In genomic region chr1:16613185-16614147, GRCh38 we compare ENCODE assay signal across 1 cellular context.
TF ChIP-seq lines count a peak whose summit lies in the region.

NBPF1 (minus strand) TSS chr1:16613564.

TF ChIP-seq in HepG2, 621 proteins besides CTCF, POLR2A, EP300 and RAD21 (continued from another document and continues in another):
- peak; percentile 99 for TF ChIP-seq BCL3 (CRISPR knock-in tag; IDR thresholded peaks at IDR 0.05)
- TF ChIP-seq ZNF775 (CRISPR knock-in tag; IDR thresholded peaks at IDR 0.05; ENCODE audit: borderline replicate concordance): peak; percentile 95
- peak; percentile 97 for TF ChIP-seq PRDM10 (CRISPR knock-in tag; IDR thresholded peaks at IDR 0.05; ENCODE audit: low read depth)
- TF ChIP-seq FUBP1 (CRISPR knock-in tag; IDR thresholded peaks at IDR 0.05; ENCODE audit: borderline replicate concordance): no peak
- TF ChIP-seq NFKBIZ (CRISPR knock-in tag; IDR thresholded peaks at IDR 0.05): peak; percentile 89
- peak; percentile 14; the same call in 1 of the 2 replicates for TF ChIP-seq ZNF260 (CRISPR knock-in tag; IDR thresholded peaks at IDR 0.05; ENCODE audit: borderline replicate concordance, low read depth)
- no peak for TF ChIP-seq KAT2B (IDR thresholded peaks at IDR 0.05; ENCODE audit: borderline replicate concordance, low read depth, low read length)
- peak; percentile 67; the same call in 1 of the 2 replicates for TF ChIP-seq ZBTB1 (CRISPR knock-in tag; IDR thresholded peaks at IDR 0.05; ENCODE audit: borderline replicate concordance)
- TF ChIP-seq MAFG (CRISPR knock-in tag; IDR thresholded peaks at IDR 0.05): no peak
- TF ChIP-seq ARHGAP35 (CRISPR knock-in tag; IDR thresholded peaks at IDR 0.05; ENCODE audit: borderline replicate concordance): peak; percentile 98
- no peak for TF ChIP-seq DZIP1 (CRISPR knock-in tag; IDR thresholded peaks at IDR 0.05)
- TF ChIP-seq CHCHD3 (CRISPR knock-in tag; IDR thresholded peaks at IDR 0.05): peak; percentile 81
- no peak for TF ChIP-seq ARNT (IDR thresholded peaks at IDR 0.05)
- peak; percentile 71; the same call in 1 of the 2 replicates for TF ChIP-seq MIER2 (CRISPR knock-in tag; IDR thresholded peaks at IDR 0.05)
- no peak for TF ChIP-seq RBAK (CRISPR knock-in tag; IDR thresholded peaks at IDR 0.05)
- peak; percentile 72 for TF ChIP-seq THRA (CRISPR knock-in tag; IDR thresholded peaks at IDR 0.05; ENCODE audit: borderline replicate concordance)
- no peak for TF ChIP-seq SP140L (CRISPR knock-in tag; IDR thresholded peaks at IDR 0.05; ENCODE audit: borderline replicate concordance)
- peak; percentile 88 for TF ChIP-seq ZNF609 (CRISPR knock-in tag; IDR thresholded peaks at IDR 0.05; ENCODE audit: borderline replicate concordance)
- peak; percentile 73; the same call in 1 of the 2 replicates for TF ChIP-seq ZMYM3 (CRISPR knock-in tag; IDR thresholded peaks at IDR 0.05)
- TF ChIP-seq THYN1 (CRISPR knock-in tag; IDR thresholded peaks at IDR 0.05; ENCODE audit: borderline replicate concordance, low read depth): peak; percentile 97; the same call in 1 of the 2 replicates
- peak; percentile 98 for TF ChIP-seq ZBTB7B (CRISPR knock-in tag; IDR thresholded peaks at IDR 0.05)
- no peak for TF ChIP-seq ZSCAN30 (CRISPR knock-in tag; IDR thresholded peaks at IDR 0.05)
- peak; percentile 99 for TF ChIP-seq ZFP36L1 (CRISPR knock-in tag; IDR thresholded peaks at IDR 0.05)
- peak; percentile 92 for TF ChIP-seq STAT5B (CRISPR knock-in tag; IDR thresholded peaks at IDR 0.05)
- TF ChIP-seq KAT7 (CRISPR knock-in tag; IDR thresholded peaks at IDR 0.05; ENCODE audit: borderline replicate concordance): peak; percentile 100
- peak; percentile 76; the same call in 1 of the 2 replicates for TF ChIP-seq STAT6 (CRISPR knock-in tag; IDR thresholded peaks at IDR 0.05; ENCODE audit: borderline replicate concordance)
- TF ChIP-seq TEAD3 (CRISPR knock-in tag; optimal IDR thresholded peaks at IDR 0.05; ENCODE audit: borderline replicate concordance): peak; percentile 60
- TF ChIP-seq ZNF598 (CRISPR knock-in tag; IDR thresholded peaks at IDR 0.05; ENCODE audit: borderline replicate concordance): peak; percentile 100
- no peak; the same call in 1 of the 2 replicates for TF ChIP-seq ZNF644 (CRISPR knock-in tag; IDR thresholded peaks at IDR 0.05; ENCODE audit: low read depth)
- TF ChIP-seq HMGA1 (CRISPR knock-in tag; conservative IDR thresholded peaks at IDR 0.05): 0 out of 2 replicates have a peak, but pooled peaks have one; percentile 52
- TF ChIP-seq ZNF496 (CRISPR knock-in tag; IDR thresholded peaks at IDR 0.05; ENCODE audit: insufficient replicate concordance): no peak
- TF ChIP-seq SOX5 (CRISPR knock-in tag; IDR thresholded peaks at IDR 0.05; ENCODE audit: borderline replicate concordance): peak; percentile 62
- peak; percentile 45; the same call in 1 of the 2 replicates for TF ChIP-seq JUND (CRISPR knock-in tag; IDR thresholded peaks at IDR 0.05)
- no peak for TF ChIP-seq ZNF670 (CRISPR knock-in tag; IDR thresholded peaks at IDR 0.05; ENCODE audit: borderline replicate concordance)
- TF ChIP-seq SP5 (CRISPR knock-in tag; IDR thresholded peaks at IDR 0.05; ENCODE audit: borderline replicate concordance, low read depth): peak; percentile 78
- peak; percentile 33 for TF ChIP-seq SIX1 (CRISPR knock-in tag; IDR thresholded peaks at IDR 0.05; ENCODE audit: borderline replicate concordance)
- TF ChIP-seq KLF11 (CRISPR knock-in tag; IDR thresholded peaks at IDR 0.05): peak; percentile 79
- peak; percentile 99 for TF ChIP-seq EEA1 (CRISPR knock-in tag; IDR thresholded peaks at IDR 0.05; ENCODE audit: borderline replicate concordance)
